1 cellular context compared by ENCODE assay signal in the genomic region with DNA sequence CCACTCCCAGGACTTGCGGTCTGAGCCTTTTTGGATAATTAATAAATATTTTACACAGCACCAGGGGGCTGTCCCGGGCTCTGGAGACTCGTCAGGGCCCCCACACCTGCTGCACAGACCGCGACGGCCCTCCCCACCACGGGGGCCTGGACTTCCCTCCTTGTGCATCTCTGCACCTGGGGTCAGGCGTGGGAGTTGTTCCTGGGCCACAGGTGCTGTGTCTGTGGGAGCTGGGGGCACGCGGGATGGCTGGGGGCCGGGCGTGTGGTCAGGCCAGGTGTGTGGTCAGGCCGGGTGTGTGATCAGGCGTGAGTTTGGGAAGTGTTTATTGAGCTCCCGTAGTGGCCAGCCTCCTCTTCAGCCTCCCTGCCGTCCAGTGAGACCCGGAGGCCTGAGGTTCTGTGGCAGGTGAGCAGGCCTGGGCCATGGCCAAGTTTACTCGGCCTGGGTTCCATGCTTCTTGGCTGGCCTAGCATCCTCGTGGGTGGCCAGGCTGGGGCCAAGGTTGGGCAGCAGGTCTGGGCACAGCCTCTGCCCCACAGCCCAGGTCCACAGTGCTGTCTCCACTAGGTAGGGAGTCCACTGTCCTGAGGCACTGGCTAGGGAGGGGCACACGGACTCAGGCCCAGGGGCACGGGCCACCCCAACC.
TF ChIP-seq lines count a peak whose summit lies in the region.

No MANE protein-coding gene starts in this region.

TF ChIP-seq in HepG2, 621 proteins besides CTCF, POLR2A, EP300 and RAD21:
- 0 out of 2 replicates have a peak, but pooled peaks have one; percentile 6 for TF ChIP-seq ZSCAN21 (CRISPR knock-in tag; IDR thresholded peaks at IDR 0.05; ENCODE audit: borderline replicate concordance)
- TF ChIP-seq PAWR (CRISPR knock-in tag; IDR thresholded peaks at IDR 0.05; ENCODE audit: borderline replicate concordance) = no peak
- TF ChIP-seq, protein P1, sequence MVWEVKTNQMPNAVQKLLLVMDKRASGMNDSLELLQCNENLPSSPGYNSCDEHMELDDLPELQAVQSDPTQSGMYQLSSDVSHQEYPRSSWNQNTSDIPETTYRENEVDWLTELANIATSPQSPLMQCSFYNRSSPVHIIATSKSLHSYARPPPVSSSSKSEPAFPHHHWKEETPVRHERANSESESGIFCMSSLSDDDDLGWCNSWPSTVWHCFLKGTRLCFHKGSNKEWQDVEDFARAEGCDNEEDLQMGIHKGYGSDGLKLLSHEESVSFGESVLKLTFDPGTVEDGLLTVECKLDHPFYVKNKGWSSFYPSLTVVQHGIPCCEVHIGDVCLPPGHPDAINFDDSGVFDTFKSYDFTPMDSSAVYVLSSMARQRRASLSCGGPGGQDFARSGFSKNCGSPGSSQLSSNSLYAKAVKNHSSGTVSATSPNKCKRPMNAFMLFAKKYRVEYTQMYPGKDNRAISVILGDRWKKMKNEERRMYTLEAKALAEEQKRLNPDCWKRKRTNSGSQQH (CRISPR knock-in tag; IDR thresholded peaks at IDR 0.05; ENCODE audit: low read depth) = 0 out of 2 replicates have a peak, but pooled peaks have one; percentile 6
- no peak for TF ChIP-seq ZNF34 (CRISPR knock-in tag; IDR thresholded peaks at IDR 0.05; ENCODE audit: borderline replicate concordance)
- TF ChIP-seq NR2F1 (CRISPR knock-in tag; IDR thresholded peaks at IDR 0.05) = no peak
- TF ChIP-seq ASH2L (IDR thresholded peaks at IDR 0.05; ENCODE audit: insufficient read length, low read depth, low read length) = no peak
- TF ChIP-seq, protein P2, sequence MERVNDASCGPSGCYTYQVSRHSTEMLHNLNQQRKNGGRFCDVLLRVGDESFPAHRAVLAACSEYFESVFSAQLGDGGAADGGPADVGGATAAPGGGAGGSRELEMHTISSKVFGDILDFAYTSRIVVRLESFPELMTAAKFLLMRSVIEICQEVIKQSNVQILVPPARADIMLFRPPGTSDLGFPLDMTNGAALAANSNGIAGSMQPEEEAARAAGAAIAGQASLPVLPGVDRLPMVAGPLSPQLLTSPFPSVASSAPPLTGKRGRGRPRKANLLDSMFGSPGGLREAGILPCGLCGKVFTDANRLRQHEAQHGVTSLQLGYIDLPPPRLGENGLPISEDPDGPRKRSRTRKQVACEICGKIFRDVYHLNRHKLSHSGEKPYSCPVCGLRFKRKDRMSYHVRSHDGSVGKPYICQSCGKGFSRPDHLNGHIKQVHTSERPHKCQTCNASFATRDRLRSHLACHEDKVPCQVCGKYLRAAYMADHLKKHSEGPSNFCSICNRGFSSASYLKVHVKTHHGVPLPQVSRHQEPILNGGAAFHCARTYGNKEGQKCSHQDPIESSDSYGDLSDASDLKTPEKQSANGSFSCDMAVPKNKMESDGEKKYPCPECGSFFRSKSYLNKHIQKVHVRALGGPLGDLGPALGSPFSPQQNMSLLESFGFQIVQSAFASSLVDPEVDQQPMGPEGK (CRISPR knock-in tag; IDR thresholded peaks at IDR 0.05) = peak; percentile 22; the same call in 1 of the 2 replicates
- no peak for TF ChIP-seq SCMH1 (CRISPR knock-in tag; IDR thresholded peaks at IDR 0.05; ENCODE audit: borderline replicate concordance)
- peak; percentile 19 for TF ChIP-seq IKZF4 (CRISPR knock-in tag; IDR thresholded peaks at IDR 0.05; ENCODE audit: borderline replicate concordance, low read depth, not compliant biosample characterization)
- TF ChIP-seq ELK4 (CRISPR knock-in tag; IDR thresholded peaks at IDR 0.05; ENCODE audit: borderline replicate concordance) = no peak
- TF ChIP-seq KDM5B (CRISPR knock-in tag; IDR thresholded peaks at IDR 0.05; ENCODE audit: borderline replicate concordance) = 0 out of 2 replicates have a peak, but pooled peaks have one; percentile 10
- TF ChIP-seq POGZ (CRISPR knock-in tag; IDR thresholded peaks at IDR 0.05) = 0 out of 2 replicates have a peak, but pooled peaks have one; percentile 24
- TF ChIP-seq CENPX (CRISPR knock-in tag; IDR thresholded peaks at IDR 0.05) = no peak
- peak; percentile 3; the same call in 1 of the 2 replicates for TF ChIP-seq ZNF687 (CRISPR knock-in tag; IDR thresholded peaks at IDR 0.05)
- TF ChIP-seq ISX (CRISPR knock-in tag; conservative IDR thresholded peaks at IDR 0.05) = no peak
- TF ChIP-seq ZSCAN29 (CRISPR knock-in tag; conservative IDR thresholded peaks at IDR 0.05) = no peak
- no peak for TF ChIP-seq ZNF780A (CRISPR knock-in tag; IDR thresholded peaks at IDR 0.05)
- 0 out of 2 replicates have a peak, but pooled peaks have one; percentile 35 for TF ChIP-seq NCOA1 (CRISPR knock-in tag; IDR thresholded peaks at IDR 0.05)
- TF ChIP-seq ZNF574 (CRISPR knock-in tag; IDR thresholded peaks at IDR 0.05) = no peak
- TF ChIP-seq ZNF776 (CRISPR knock-in tag; IDR thresholded peaks at IDR 0.05) = peak; percentile 39; the same call in 1 of the 2 replicates
- TF ChIP-seq, protein P3, sequence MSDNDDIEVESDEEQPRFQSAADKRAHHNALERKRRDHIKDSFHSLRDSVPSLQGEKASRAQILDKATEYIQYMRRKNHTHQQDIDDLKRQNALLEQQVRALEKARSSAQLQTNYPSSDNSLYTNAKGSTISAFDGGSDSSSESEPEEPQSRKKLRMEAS (IDR thresholded peaks at IDR 0.05) = no peak
